ENCODE assay signal across 8 cellular contexts in genomic region chr1:2412395-2412772, GRCh38. TPM values are rescaled to one million over a fixed set of nuclear protein-coding genes. Genes with fewer than 3 reads are reported as not detected.
DNase-seq lines count a peak whose midpoint lies in the region; ATAC-seq and TF ChIP-seq lines count a peak whose summit lies in the region.

PEX10 (minus strand) TSS chr1:2412564; CDS start chr1:2412502, 62 bp downstream.

- H3K4me3 ChIP-seq in upper lobe of left lung, result peak within 1 kb of the TSS; percentile 74 to 100 (median 95)

- intact Hi-C loops in left cardiac atrium (cut with DNase I), result loop anchor here in 1 of 2 donors (5.0 to 10.0 kb wide), 2 partner anchors 232 to 1010 kb away; no protein-coding TSS in a partner anchor
- intact Hi-C loops in posterior vena cava (cut with DNase I), result loop anchor here in 1 of 2 donors (2.0 to 10.0 kb wide), 2 partner anchors 136 to 1012 kb away; no protein-coding TSS in a partner anchor

- no peaks in the 10 kb centered on the region for H3K9me3 ChIP-seq in upper lobe of left lung

- H3K27ac Mint-ChIP-seq in T-helper 1 cell treated with Interleukin-12 subunit alpha and Interleukin-12 subunit beta and Interleukin-4 antibody, amounts not matched to agents 30 μg/mL and 1 μg/mL, for 36 hours, result peak within 1 kb of the TSS; percentile 81

- H3K36me3 Mint-ChIP-seq in T-helper 1 cell treated with Interleukin-12 subunit alpha and Interleukin-12 subunit beta and Interleukin-4 antibody, amounts not matched to agents 30 μg/mL and 1 μg/mL, for 36 hours (ENCODE audit: low read depth), result peaks cover 2% of the 10 kb centered on the region

- peaks cover 28% of the 10 kb centered on the region for H3K4me1 Mint-ChIP-seq in T-helper 1 cell treated with Interleukin-12 subunit alpha and Interleukin-12 subunit beta and Interleukin-4 antibody, amounts not matched to agents 30 μg/mL and 1 μg/mL, for 36 hours (ENCODE audit: low read depth)

- TF ChIP-seq CTCF in upper lobe of left lung (IDR thresholded peaks at IDR 0.05), result peak in 1 of 6 experiments; percentile 37

- DNase-seq in NCI-H146 treated with DMSO at 0.1 percent for 48 hours (lab: John Stamatoyannopoulos, UW; ENCODE audit: unreplicated experiment), result peak; percentile 65
- peak; percentile 92 for DNase-seq in amniotic stem cell (lab: John Stamatoyannopoulos, UW)
- DNase-seq in left cardiac atrium, result peak; percentile 98
- DNase-seq in posterior vena cava (ENCODE audit: low spot score), result peak; percentile 99
- DNase-seq in upper lobe of left lung, result peak; percentile 98 to 100

- H3K27me3 Mint-ChIP-seq in T-helper 1 cell treated with Interleukin-12 subunit alpha and Interleukin-12 subunit beta and Interleukin-4 antibody, amounts not matched to agents 30 μg/mL and 1 μg/mL, for 36 hours (ENCODE audit: low read depth), result no peaks in the 10 kb centered on the region

- ATAC-seq in HG02884 (IDR thresholded peaks at IDR 0.05; ENCODE audit: unreplicated experiment) (peak; percentile 74), left cardiac atrium (peak; percentile 96 to 97), upper lobe of left lung (ENCODE audit: low FRiP score in 2 of 2) (peak; percentile 95 to 96)

- no peaks in the 10 kb centered on the region for H3K9me3 Mint-ChIP-seq in T-helper 1 cell treated with Interleukin-12 subunit alpha and Interleukin-12 subunit beta and Interleukin-4 antibody, amounts not matched to agents 30 μg/mL and 1 μg/mL, for 36 hours

- TF ChIP-seq POLR2A in GM15510 (IDR thresholded peaks at IDR 0.05; ENCODE audit: borderline replicate concordance, extremely low read depth, insufficient read length) (peak; percentile 67), upper lobe of left lung (IDR thresholded peaks at IDR 0.05) (peak in 1 of 4 donors; percentile 71)

- 0% methylated on average over 11 to 23 of the region's 55 CpGs for WGBS in upper lobe of left lung, 2 donors

- peak within 1 kb of the TSS; percentile 83 for H3K4me3 Mint-ChIP-seq in T-helper 1 cell treated with Interleukin-12 subunit alpha and Interleukin-12 subunit beta and Interleukin-4 antibody, amounts not matched to agents 30 μg/mL and 1 μg/mL, for 36 hours

- H3K4me1 ChIP-seq in upper lobe of left lung, result peaks cover 28 to 34% (median 29%) of the 10 kb centered on the region in 4 donors

- peak in 1 of 4 donors; percentile 66 for TF ChIP-seq EP300 in upper lobe of left lung (IDR thresholded peaks at IDR 0.05)

- peaks cover 0 to 4% (median 1%) of the 10 kb centered on the region in 4 donors for H3K27me3 ChIP-seq in upper lobe of left lung

- peaks cover 0 to 19% (median 13%) of the 10 kb centered on the region in 4 donors for H3K36me3 ChIP-seq in upper lobe of left lung

- peak within 1 kb of the TSS; percentile 81 to 87 (median 86) for H3K27ac ChIP-seq in upper lobe of left lung

RNA-seq across cellular contexts. Expression of gene PEX10, which starts in this region (rescaled TPM):
- total RNA-seq in left cardiac atrium (10 to 100 TPM; 12.3 to 14.5 TPM), posterior vena cava (10 to 100 TPM; 10.9 to 13.1 TPM), upper lobe of left lung (10 to 100 TPM; 15.7 to 32.1 (median 19.9) TPM)

Comparison
In these comparisons a context has a peak if more than half of its experiments do, and no peak if none do; other contexts are left out.
1. Peak in every context shown above with its lines: DNase-seq, ATAC-seq, H3K4me3 ChIP-seq and H3K27ac ChIP-seq.